ENCODE assay signal across 8 cellular contexts in the genomic region with DNA sequence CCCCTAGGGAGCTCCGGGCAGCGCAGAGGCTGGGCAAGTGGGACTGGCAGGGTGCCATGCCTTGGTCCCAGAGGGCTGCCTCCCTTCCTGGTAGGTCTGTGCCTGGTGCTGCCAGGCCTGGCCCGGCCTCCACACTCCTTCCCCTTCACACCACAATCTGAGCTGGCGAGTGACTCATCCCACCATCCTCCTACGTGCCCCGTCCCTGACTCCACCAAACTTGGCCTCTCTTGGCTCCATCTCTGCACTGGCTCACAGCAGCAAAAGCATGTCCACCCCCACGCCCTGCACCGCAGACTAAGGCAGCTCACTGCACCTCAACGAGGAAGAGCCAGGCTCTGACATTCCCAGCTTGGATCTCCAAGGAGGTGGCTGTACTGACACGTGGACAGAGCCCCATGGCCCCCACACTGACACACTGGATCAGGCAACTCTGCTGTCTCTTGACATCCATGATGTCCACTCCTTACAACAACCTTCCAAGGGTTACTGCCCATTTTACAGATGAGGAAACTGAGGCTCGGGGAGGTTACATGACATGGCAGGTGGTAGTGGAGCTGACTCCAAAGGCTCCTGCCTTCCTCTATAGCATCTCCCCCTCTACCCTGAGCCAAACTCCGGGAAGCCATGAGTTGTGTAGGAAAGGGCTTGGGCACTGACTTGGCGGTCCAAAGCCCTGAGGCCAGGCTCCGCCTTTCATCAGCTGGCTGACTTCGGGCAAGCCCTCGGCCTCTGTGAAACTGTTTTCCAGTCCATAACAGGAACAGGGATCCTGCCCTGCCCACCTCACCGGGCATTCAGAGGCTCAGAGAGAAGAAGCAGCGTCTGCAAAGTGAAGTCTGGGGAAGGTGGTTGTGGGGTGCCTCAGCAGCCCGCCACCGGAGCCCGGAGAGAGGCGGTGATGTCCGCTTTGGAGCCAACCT. TPM values are rescaled to one million over a fixed set of nuclear protein-coding genes. Genes with fewer than 3 reads are reported as not detected.
DNase-seq lines count a peak whose midpoint lies in the region; ATAC-seq, FAIRE-seq and TF ChIP-seq lines count a peak whose summit lies in the region.

No MANE protein-coding gene starts in this region.

- H3K4me1 ChIP-seq in GM23338 (ENCODE audit: insufficient read depth) (peaks cover 16% of the 10 kb centered on the region), right cardiac atrium (ENCODE audit: control insufficient read depth, insufficient read depth, low read length) (no peaks in the 10 kb centered on the region), small intestine (ENCODE audit: control insufficient read depth in 2 of 2, insufficient read depth in 1 of 2, low read depth in 1 of 2, low read length in 1 of 2) (peaks cover 0 to 2% of the 10 kb centered on the region in 2 donors)

- peak overlapping the region; percentile 48; the same call in 1 of the 2 replicates for H3K4me3 ChIP-seq in GM23338
- no peak overlapping the region for H3K4me3 ChIP-seq in right cardiac atrium (ENCODE audit: low read length)
- H3K4me3 ChIP-seq in small intestine (ENCODE audit: low read depth in 1 of 2, low read length in 2 of 2) = peak overlapping the region in 1 of 2 donors; percentile 24

- 0 out of 3 replicates have a peak overlapping the region, but pooled peaks have one; percentile 33 for H3K4me3 Mint-ChIP-seq in GM23338
- peak overlapping the region; percentile 70 for H3K4me3 Mint-ChIP-seq in activated naive CD8-positive, alpha-beta T cell treated with anti-CD3 and anti-CD28 coated beads, Interleukin-2, amount 10 ng/mL, durations not matched to agents 7 days and 5 days

- no peak for FAIRE-seq in small intestine (lab: Jason Lieb, UNC)

- H3F3A ChIP-seq in GM23338 (replicated peaks; ENCODE audit: low read depth) = no peaks in the 10 kb centered on the region

- POLR2A ChIA-PET in activated naive CD8-positive, alpha-beta T cell treated with anti-CD3 and anti-CD28 coated beads, Interleukin-2, amount 10 ng/mL, durations not matched to agents 7 days and 5 days (lab: Charles Lee) = interaction anchor here (0.6 to 2.3 kb wide), 2 partner anchors 118 to 141 kb away, joined by 3 to 11 read pairs; a partner anchor contains a TSS

- H4K20me1 ChIP-seq in GM23338 (replicated peaks; ENCODE audit: insufficient read depth) = no peaks in the 10 kb centered on the region

- TF ChIP-seq CTCF in GM23338 (conservative IDR thresholded peaks at IDR 0.05; ENCODE audit: low read depth in 2 of 2) = no peak

- peaks cover 29% of the 10 kb centered on the region for H3K27me3 Mint-ChIP-seq in GM23338 (ENCODE audit: insufficient read depth, low read depth, poor library complexity)
- H3K27me3 Mint-ChIP-seq in activated naive CD8-positive, alpha-beta T cell treated with anti-CD3 and anti-CD28 coated beads, Interleukin-2, amount 10 ng/mL, durations not matched to agents 7 days and 5 days = peaks cover 4% of the 10 kb centered on the region

- no peaks in the 10 kb centered on the region for H3K27me3 ChIP-seq in GM23338 (ENCODE audit: insufficient read depth)
- H3K27me3 ChIP-seq in right cardiac atrium (ENCODE audit: control insufficient read depth, insufficient read depth) = no peaks in the 10 kb centered on the region
- no peaks in the 10 kb centered on the region for H3K27me3 ChIP-seq in small intestine (ENCODE audit: control insufficient read depth in 2 of 2, insufficient read depth in 2 of 2, low read length in 2 of 2)

- H3K4me1 Mint-ChIP-seq in GM23338 = peaks cover 22% of the 10 kb centered on the region
- H3K4me1 Mint-ChIP-seq in activated naive CD8-positive, alpha-beta T cell treated with anti-CD3 and anti-CD28 coated beads, Interleukin-2, amount 10 ng/mL, durations not matched to agents 7 days and 5 days = peaks cover 13% of the 10 kb centered on the region

- no peaks in the 10 kb centered on the region for H3K79me2 ChIP-seq in GM23338 (replicated peaks; ENCODE audit: insufficient read depth)

- H3K9me3 Mint-ChIP-seq in GM23338 = peaks cover 7% of the 10 kb centered on the region
- peaks cover 2% of the 10 kb centered on the region for H3K9me3 Mint-ChIP-seq in activated naive CD8-positive, alpha-beta T cell treated with anti-CD3 and anti-CD28 coated beads, Interleukin-2, amount 10 ng/mL, durations not matched to agents 7 days and 5 days

- H3K27ac ChIP-seq in GM23338 (ENCODE audit: low read depth) (no peak overlapping the region), right cardiac atrium (ENCODE audit: low read length) (no peak overlapping the region), small intestine (ENCODE audit: low read depth in 1 of 2, low read length in 1 of 2) (peak overlapping the region; percentile 28 to 72)

- intact Hi-C loops in right cardiac atrium (cut with DNase I) = loop anchor here (5.0 to 10.0 kb wide), 5 partner anchors 99 to 643 kb away; no protein-coding TSS in a partner anchor

- no peaks in the 10 kb centered on the region for H3K9me2 ChIP-seq in GM23338 (ENCODE audit: insufficient read depth)

- no peaks in the 10 kb centered on the region for H3K36me3 Mint-ChIP-seq in GM23338 (ENCODE audit: low read depth)
- no peaks in the 10 kb centered on the region for H3K36me3 Mint-ChIP-seq in activated naive CD8-positive, alpha-beta T cell treated with anti-CD3 and anti-CD28 coated beads, Interleukin-2, amount 10 ng/mL, durations not matched to agents 7 days and 5 days

- no peak for ATAC-seq in GM23338
- ATAC-seq in activated naive CD8-positive, alpha-beta T cell treated with anti-CD3 and anti-CD28 coated beads, Interleukin-2, amount 10 ng/mL, durations not matched to agents 7 days and 5 days (ENCODE audit: low read depth) = no peak
- peak; percentile 73 to 81 for ATAC-seq in right cardiac atrium
- no peak for ATAC-seq in GM21360 (IDR thresholded peaks at IDR 0.05; ENCODE audit: unreplicated experiment)
- no peak for ATAC-seq in GM18873 (IDR thresholded peaks at IDR 0.05; ENCODE audit: low FRiP score, unreplicated experiment)
- ATAC-seq in HG02884 (IDR thresholded peaks at IDR 0.05; ENCODE audit: unreplicated experiment) = no peak

- no peak overlapping the region for H3K27ac Mint-ChIP-seq in GM23338
- no peak overlapping the region for H3K27ac Mint-ChIP-seq in activated naive CD8-positive, alpha-beta T cell treated with anti-CD3 and anti-CD28 coated beads, Interleukin-2, amount 10 ng/mL, durations not matched to agents 7 days and 5 days

- WGBS in right cardiac atrium = 30% methylated on average over 23 of the region's 23 CpGs
- whole genome bisulfite sequencing in small intestine, 3 donors = 18 to 34% (median 23%) methylated on average over 23 of the region's 23 CpGs

- H2AFZ ChIP-seq in GM23338 = peak overlapping the region; percentile 96; the same call in 1 of the 2 replicates

- no peak for DNase-seq in GM23338 (ENCODE audit: low spot score)
- peak; percentile 36 for DNase-seq in activated naive CD8-positive, alpha-beta T cell treated with anti-CD3 and anti-CD28 coated beads, Interleukin-2, amount 10 ng/mL, durations not matched to agents 7 days and 5 days
- peak; percentile 63 to 77 (median 75) for DNase-seq in right cardiac atrium
- peak; percentile 90 for DNase-seq in small intestine

- H3K4me2 ChIP-seq in GM23338 = peak overlapping the region; percentile 73

- no peaks in the 10 kb centered on the region for H3K9me3 ChIP-seq in right cardiac atrium (ENCODE audit: control insufficient read depth, low read length)
- H3K9me3 ChIP-seq in small intestine (ENCODE audit: control insufficient read depth, low read depth) = no peaks in the 10 kb centered on the region

- H3K36me3 ChIP-seq in GM23338 (ENCODE audit: insufficient read depth) (no peaks in the 10 kb centered on the region), small intestine (ENCODE audit: control insufficient read depth in 2 of 2, insufficient read depth in 2 of 2, low read length in 2 of 2) (no peaks in the 10 kb centered on the region)

RNA-seq across cellular contexts. Expression of a gene that starts 20.1 kb away (rescaled TPM):
- 109 and 134 TPM in 2 replicates for total RNA-seq in GM23338 (2014; rRNA removed; shearing (Covaris generic))
- polyA plus RNA-seq in GM23338 (2016; fragmentation: Nextera tagmentation; extraction: Ambion mirVana) (105 and 112 TPM in 2 replicates), right cardiac atrium (0.72 TPM), small intestine (1,000 to 10,000 TPM; 1,124 to 1,607 (median 1,420) TPM)
- not detected for polyA plus RNA-seq in PFSK-1 (2012; ENCODE audit: insufficient read length, low read depth)
- total RNA-seq in activated naive CD8-positive, alpha-beta T cell treated with anti-CD3 and anti-CD28 coated beads, Interleukin-2, amount 10 ng/mL, durations not matched to agents 7 days and 5 days = not detected
- total RNA-seq in right cardiac atrium = 1 to 10 TPM; 2.1 to 3.5 (median 3.0) TPM

RNA-seq across cellular contexts. Expression of a gene that starts 23.7 kb away (rescaled TPM):
- not detected in 2 replicates for total RNA-seq in GM23338 (2014; rRNA removed; shearing (Covaris generic))
- polyA plus RNA-seq in GM23338 (2016; fragmentation: Nextera tagmentation; extraction: Ambion mirVana) (not detected in 2 replicates), right cardiac atrium (not detected), small intestine (under 1 TPM in 1 of 3 donors, not detected in 2; 0.15 TPM)
- polyA plus RNA-seq in PFSK-1 (2012; ENCODE audit: insufficient read length, low read depth) = not detected
- not detected for total RNA-seq in activated naive CD8-positive, alpha-beta T cell treated with anti-CD3 and anti-CD28 coated beads, Interleukin-2, amount 10 ng/mL, durations not matched to agents 7 days and 5 days
- total RNA-seq in right cardiac atrium = not detected

RNA-seq across cellular contexts. Expression of a gene that starts 29.5 kb away (rescaled TPM):
- 0.03 and 1.2 TPM in 2 replicates for total RNA-seq in GM23338 (2014; rRNA removed; shearing (Covaris generic))
- polyA plus RNA-seq in GM23338 (2016; fragmentation: Nextera tagmentation; extraction: Ambion mirVana) (not detected in 2 replicates), right cardiac atrium (not detected), small intestine (10 to 100 TPM in 2 of 3 donors, 1 to 10 TPM in 1; 2.5 to 18.9 (median 10.7) TPM)
- not detected for polyA plus RNA-seq in PFSK-1 (2012; ENCODE audit: insufficient read length, low read depth)
- not detected for total RNA-seq in activated naive CD8-positive, alpha-beta T cell treated with anti-CD3 and anti-CD28 coated beads, Interleukin-2, amount 10 ng/mL, durations not matched to agents 7 days and 5 days
- total RNA-seq in right cardiac atrium = under 1 TPM in 1 of 4 donors, not detected in 3; 0.11 TPM

RNA-seq across cellular contexts. Expression of a gene that starts 38.5 kb away (rescaled TPM):
- not detected in 2 replicates for total RNA-seq in GM23338 (2014; rRNA removed; shearing (Covaris generic))
- polyA plus RNA-seq in GM23338 (2016; fragmentation: Nextera tagmentation; extraction: Ambion mirVana) (not detected in 2 replicates), right cardiac atrium (0.11 TPM), small intestine (1 to 10 TPM in 2 of 3 donors, under 1 TPM in 1; 0.33 to 2.2 (median 1.1) TPM)
- polyA plus RNA-seq in PFSK-1 (2012; ENCODE audit: insufficient read length, low read depth) = not detected
- not detected for total RNA-seq in activated naive CD8-positive, alpha-beta T cell treated with anti-CD3 and anti-CD28 coated beads, Interleukin-2, amount 10 ng/mL, durations not matched to agents 7 days and 5 days
- total RNA-seq in right cardiac atrium = not detected

RNA-seq across cellular contexts. Expression of a gene that starts 42.8 kb away (rescaled TPM):
- total RNA-seq in GM23338 (2014; rRNA removed; shearing (Covaris generic)) = not detected in 2 replicates
- not detected in 2 replicates for polyA plus RNA-seq in GM23338 (2016; fragmentation: Nextera tagmentation; extraction: Ambion mirVana)
- polyA plus RNA-seq in PFSK-1 (2012; ENCODE audit: insufficient read length, low read depth) = not detected
- total RNA-seq in activated naive CD8-positive, alpha-beta T cell treated with anti-CD3 and anti-CD28 coated beads, Interleukin-2, amount 10 ng/mL, durations not matched to agents 7 days and 5 days = not detected
- total RNA-seq in right cardiac atrium = not detected
- polyA plus RNA-seq in right cardiac atrium = 2.1 TPM
- polyA plus RNA-seq in small intestine = 10 to 100 TPM; 10.3 to 37.6 (median 26.2) TPM

Comparison
In these comparisons a context has a peak if more than half of its experiments do, and no peak if none do; other contexts are left out.
1. ATAC-seq: peak in right cardiac atrium (2 of 2); none in GM23338 (single experiment), activated naive CD8-positive, alpha-beta T cell treated with anti-CD3 and anti-CD28 coated beads, Interleukin-2, amount 10 ng/mL, durations not matched to agents 7 days and 5 days (single experiment), GM21360 (single experiment), GM18873 (single experiment) and HG02884 (single experiment).
2. H3K27ac ChIP-seq: peak in small intestine (2 of 2); none in GM23338 (single experiment) and right cardiac atrium (single experiment).
3. RNA of a gene that starts 20.1 kb away (total RNA-seq): 109 to 134 TPM in GM23338; 2.1 to 3.5 TPM in right cardiac atrium and not detected in activated naive CD8-positive, alpha-beta T cell treated with anti-CD3 and anti-CD28 coated beads, Interleukin-2, amount 10 ng/mL, durations not matched to agents 7 days and 5 days; every median in the first group is over 10 times any median in the second.